In the genomic region with DNA sequence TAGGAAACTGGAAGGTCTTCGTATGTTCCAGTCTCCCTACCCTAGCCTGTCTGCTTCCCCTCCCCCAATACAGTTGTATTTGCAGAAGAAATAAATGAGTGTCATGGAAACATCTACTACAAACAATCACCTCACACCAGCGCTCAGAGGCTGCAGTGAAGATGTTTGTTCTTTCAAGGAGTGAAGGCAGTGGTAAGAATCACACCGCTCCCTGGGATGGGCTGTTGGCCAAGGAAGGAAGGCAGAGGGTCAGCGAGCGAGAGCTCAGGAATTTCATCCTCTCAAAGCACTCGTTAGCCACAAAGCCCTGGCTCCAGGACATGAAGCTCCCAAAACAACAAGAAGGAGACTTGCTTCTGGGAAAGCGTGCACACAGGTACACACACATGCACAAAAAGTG, we compare ENCODE assay signal across 1 cellular context.
TF ChIP-seq lines count a peak whose summit lies in the region.

No MANE protein-coding gene starts in this region.

TF ChIP-seq in neural cell, 6 proteins besides CTCF, POLR2A, EP300 and RAD21 (continued from another document):
- TF ChIP-seq, protein P1, sequence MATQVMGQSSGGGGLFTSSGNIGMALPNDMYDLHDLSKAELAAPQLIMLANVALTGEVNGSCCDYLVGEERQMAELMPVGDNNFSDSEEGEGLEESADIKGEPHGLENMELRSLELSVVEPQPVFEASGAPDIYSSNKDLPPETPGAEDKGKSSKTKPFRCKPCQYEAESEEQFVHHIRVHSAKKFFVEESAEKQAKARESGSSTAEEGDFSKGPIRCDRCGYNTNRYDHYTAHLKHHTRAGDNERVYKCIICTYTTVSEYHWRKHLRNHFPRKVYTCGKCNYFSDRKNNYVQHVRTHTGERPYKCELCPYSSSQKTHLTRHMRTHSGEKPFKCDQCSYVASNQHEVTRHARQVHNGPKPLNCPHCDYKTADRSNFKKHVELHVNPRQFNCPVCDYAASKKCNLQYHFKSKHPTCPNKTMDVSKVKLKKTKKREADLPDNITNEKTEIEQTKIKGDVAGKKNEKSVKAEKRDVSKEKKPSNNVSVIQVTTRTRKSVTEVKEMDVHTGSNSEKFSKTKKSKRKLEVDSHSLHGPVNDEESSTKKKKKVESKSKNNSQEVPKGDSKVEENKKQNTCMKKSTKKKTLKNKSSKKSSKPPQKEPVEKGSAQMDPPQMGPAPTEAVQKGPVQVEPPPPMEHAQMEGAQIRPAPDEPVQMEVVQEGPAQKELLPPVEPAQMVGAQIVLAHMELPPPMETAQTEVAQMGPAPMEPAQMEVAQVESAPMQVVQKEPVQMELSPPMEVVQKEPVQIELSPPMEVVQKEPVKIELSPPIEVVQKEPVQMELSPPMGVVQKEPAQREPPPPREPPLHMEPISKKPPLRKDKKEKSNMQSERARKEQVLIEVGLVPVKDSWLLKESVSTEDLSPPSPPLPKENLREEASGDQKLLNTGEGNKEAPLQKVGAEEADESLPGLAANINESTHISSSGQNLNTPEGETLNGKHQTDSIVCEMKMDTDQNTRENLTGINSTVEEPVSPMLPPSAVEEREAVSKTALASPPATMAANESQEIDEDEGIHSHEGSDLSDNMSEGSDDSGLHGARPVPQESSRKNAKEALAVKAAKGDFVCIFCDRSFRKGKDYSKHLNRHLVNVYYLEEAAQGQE (IDR thresholded peaks at IDR 0.05; ENCODE audit: borderline replicate concordance): no peak
- TF ChIP-seq EZH2 (IDR thresholded peaks at IDR 0.05; ENCODE audit: borderline replicate concordance, insufficient read depth, low read length, poor library complexity, severe bottlenecking) (no peak), TAF1 (IDR thresholded peaks at IDR 0.05; ENCODE audit: low read depth) (no peak), POLR2AphosphoS5 (IDR thresholded peaks at IDR 0.05) (no peak), MXI1 (conservative IDR thresholded peaks at IDR 0.05; ENCODE audit: poor library complexity, severe bottlenecking) (no peak)
